Comparison of ENCODE assay signal across 17 cellular contexts in genomic region chr2:113197347-113198047, GRCh38. TPM values are rescaled to one million over a fixed set of nuclear protein-coding genes. Genes with fewer than 3 reads are reported as not detected.
DNase-seq lines count a peak whose midpoint lies in the region; ATAC-seq and TF ChIP-seq lines count a peak whose summit lies in the region.
"Had no signal": no experiment of that assay in that cellular context is flagged by ENCODE, and none has a peak within 500 bp of the region (broad histone marks: within the 10 kb centered on the region; RNA-seq: fewer than 3 reads in every experiment).

No MANE protein-coding gene starts in this region.

- intact Hi-C loops in CD14-positive monocyte (cut with micrococcal nuclease) (loop anchor here (2.0 to 5.0 kb wide), 2 partner anchors 59 to 115 kb away; no protein-coding TSS in a partner anchor), OCI-LY7 (cut with micrococcal nuclease; ENCODE audit: unreplicated experiment) (no loop called here)

- no peak overlapping the region for H2BK20ac ChIP-seq in H9 (ENCODE audit: low read depth, low read length, poor library complexity, severe bottlenecking)

- POLR2A ChIA-PET in activated naive CD8-positive, alpha-beta T cell treated with anti-CD3 and anti-CD28 coated beads, Interleukin-2, amount 10 ng/mL, durations not matched to agents 7 days and 5 days (lab: Charles Lee) = interaction anchor here (1.1 to 6.9 kb wide), 8 partner anchors 8 to 117 kb away, joined by 3 to 68 read pairs (median 6); partner anchors contain the start of gene PSD4
- POLR2A ChIA-PET in naive thymus-derived CD8-positive, alpha-beta T cell (lab: Charles Lee) = interaction anchor here (1.1 to 7.8 kb wide), 8 partner anchors 14 to 213 kb away, joined by 3 to 80 read pairs (median 11); partner anchors contain the start of gene PSD4
- POLR2A ChIA-PET in OCI-LY7 (lab: Charles Lee) = interaction anchor here (1.4 kb wide), 1 partner anchor 38 kb away, joined by 3 read pairs; no protein-coding TSS in a partner anchor

- H2AK5ac ChIP-seq in H9 (ENCODE audit: insufficient read length, low read length) = no peak overlapping the region

- H3K4me3 Mint-ChIP-seq in CD14-positive monocyte = no peak overlapping the region
- H3K4me3 Mint-ChIP-seq in H9 = peak overlapping the region; percentile 33 to 78; a peak in 3 of 5 replicates
- H3K4me3 Mint-ChIP-seq in activated naive CD8-positive, alpha-beta T cell treated with anti-CD3 and anti-CD28 coated beads, Interleukin-2, amount 10 ng/mL, durations not matched to agents 7 days and 5 days = no peak overlapping the region
- peak overlapping the region in 2 of 10 donors; percentile 3 to 28 for H3K4me3 Mint-ChIP-seq in naive thymus-derived CD8-positive, alpha-beta T cell

- no peaks in the 10 kb centered on the region for H3K9me3 ChIP-seq in H9 (ENCODE audit: control insufficient read depth, low read depth, low read length)
- no peaks in the 10 kb centered on the region for H3K9me3 ChIP-seq in OCI-LY7 (ENCODE audit: low read length)
- H3K9me3 ChIP-seq: left ventricle myocardium inferior, sigmoid colon had no signal

- no peak overlapping the region for H2AFZ ChIP-seq in H9 (ENCODE audit: low read length)
- H2AFZ ChIP-seq in OCI-LY7 (ENCODE audit: low read length) = no peak overlapping the region

- peaks cover 100% of the 10 kb centered on the region for H3K36me3 ChIP-seq in OCI-LY7 (ENCODE audit: insufficient read depth, low read length)
- H3K36me3 ChIP-seq: left ventricle myocardium inferior, sigmoid colon had no signal

- no peak overlapping the region for H2BK12ac ChIP-seq in H9 (ENCODE audit: insufficient read length, low read depth, low read length)

- no TSS peak for BruUV-seq in OCI-LY7 (replicated peaks; lab: Mats Ljungman, UMichigan)

- H3K4me1 ChIP-seq in H9 (ENCODE audit: insufficient read depth, low read length) = no peaks in the 10 kb centered on the region
- H3K4me1 ChIP-seq in OCI-LY7 (ENCODE audit: insufficient read depth, low read length, poor library complexity, severe bottlenecking) = peaks cover 10% of the 10 kb centered on the region

- H3K4me1 Mint-ChIP-seq in CD14-positive monocyte (peaks cover 3% of the 10 kb centered on the region), H9 (no peaks in the 10 kb centered on the region; a peak in 1 of 4 replicates)
- peaks cover 53% of the 10 kb centered on the region for H3K4me1 Mint-ChIP-seq in activated naive CD8-positive, alpha-beta T cell treated with anti-CD3 and anti-CD28 coated beads, Interleukin-2, amount 10 ng/mL, durations not matched to agents 7 days and 5 days
- peaks cover 18 to 38% (median 26%) of the 10 kb centered on the region in 4 donors for H3K4me1 Mint-ChIP-seq in naive thymus-derived CD8-positive, alpha-beta T cell

- H3K9me3 Mint-ChIP-seq in CD14-positive monocyte = no peaks in the 10 kb centered on the region
- H3K9me3 Mint-ChIP-seq in H9 = no peaks in the 10 kb centered on the region
- no peaks in the 10 kb centered on the region for H3K9me3 Mint-ChIP-seq in activated naive CD8-positive, alpha-beta T cell treated with anti-CD3 and anti-CD28 coated beads, Interleukin-2, amount 10 ng/mL, durations not matched to agents 7 days and 5 days
- no peaks in the 10 kb centered on the region for H3K9me3 Mint-ChIP-seq in naive thymus-derived CD8-positive, alpha-beta T cell

- no peaks in the 10 kb centered on the region for H3K9me2 ChIP-seq in OCI-LY7 (ENCODE audit: insufficient read depth, low read length)

- no peak overlapping the region for H2BK15ac ChIP-seq in H9 (ENCODE audit: low read depth, low read length)

- H3K56ac ChIP-seq in H9 (ENCODE audit: insufficient read length, low read depth, low read length) = no peak overlapping the region

- no peak overlapping the region for H3K14ac ChIP-seq in H9 (ENCODE audit: insufficient read depth, low read length)

- no peaks in the 10 kb centered on the region for H3K79me1 ChIP-seq in H9 (ENCODE audit: insufficient read depth, low read depth, low read length, poor library complexity, severe bottlenecking)

- no peak overlapping the region for H3K27ac ChIP-seq in H9 (ENCODE audit: insufficient read length, low read depth, low read length)
- H3K27ac ChIP-seq in OCI-LY7 (ENCODE audit: low read depth, low read length, poor library complexity, severe bottlenecking) = no peak overlapping the region
- H3K27ac ChIP-seq: left ventricle myocardium inferior had no signal

- no peak overlapping the region for H2BK120ac ChIP-seq in H9 (ENCODE audit: low read depth, low read length, poor library complexity, severe bottlenecking)

- ATAC-seq in activated naive CD8-positive, alpha-beta T cell treated with anti-CD3 and anti-CD28 coated beads, Interleukin-2, amount 10 ng/mL, durations not matched to agents 7 days and 5 days (ENCODE audit: low read depth) = no peak
- no peak for ATAC-seq in naive thymus-derived CD8-positive, alpha-beta T cell
- ATAC-seq in activated CD4-positive, CD25-positive, alpha-beta regulatory T cell treated with anti-CD3 and anti-CD28 coated beads, Interleukin-2, amount 50 U/mL, for 24 hours = no peak

- no peak overlapping the region for H3T11ph ChIP-seq in H9 (ENCODE audit: low read length)

- no peak overlapping the region for H2BK5ac ChIP-seq in H9 (ENCODE audit: insufficient read length, low read length)

- no CpG with 5 or more reads among the region's 17 CpGs for WGBS in H9 (ENCODE audit: extremely low coverage, insufficient read length, low lambda C conversion rate)

- no peak for DNase-seq in CD14-positive monocyte (ENCODE audit: low spot score)
- peak; percentile 24 for DNase-seq in H9
- DNase-seq in activated naive CD8-positive, alpha-beta T cell treated with anti-CD3 and anti-CD28 coated beads, Interleukin-2, amount 10 ng/mL, durations not matched to agents 7 days and 5 days = no peak
- no peak for DNase-seq in naive thymus-derived CD8-positive, alpha-beta T cell
- no peak for DNase-seq in OCI-M2 (lab: John Stamatoyannopoulos, UW; ENCODE audit: unreplicated experiment)
- DNase-seq in medulla oblongata (ENCODE audit: extremely low spot score) = no peak
- DNase-seq in OCI-LY7 (ENCODE audit: low spot score) = no peak
- DNase-seq: activated CD4-positive, alpha-beta T cell treated with anti-CD3 and anti-CD28 coated beads for 1 hour; activated T-cell treated with anti-CD3 and anti-CD28 coated beads, Interleukin-2, amount 50 U/mL, for 48 hours; AML-193; effector CD4-positive, alpha-beta T cell; left ventricle myocardium inferior; MV-4-11; NCI-H82; sigmoid colon; stimulated activated CD4-positive, alpha-beta T cell treated with anti-CD3 and anti-CD28 coated beads, Interleukin-4, amount 100 ng/mL, for 24 hours had no signal

- H3K4me2 ChIP-seq in H9 (ENCODE audit: insufficient read depth, insufficient read length, low read length) = no peak overlapping the region
- no peak overlapping the region for H3K4me2 ChIP-seq in OCI-LY7 (ENCODE audit: low read length)

- TF ChIP-seq CTCF in CD14-positive monocyte (IDR thresholded peaks at IDR 0.05) (no peak), H9 (conservative IDR thresholded peaks at IDR 0.05) (no peak), OCI-LY7 (conservative IDR thresholded peaks at IDR 0.05; ENCODE audit: low read length) (no peak)

- no peak overlapping the region for H3K23ac ChIP-seq in H9 (ENCODE audit: insufficient read length, low read depth, low read length)

- no peak overlapping the region for H3K4ac ChIP-seq in H9 (ENCODE audit: low read depth, low read length)

- CTCF ChIA-PET in OCI-LY7 (lab: Charles Lee; ENCODE audit: unreplicated experiment) = no interaction called here

- H4K8ac ChIP-seq in H9 (replicated peaks; ENCODE audit: insufficient read length, low read depth, low read length) = no peak overlapping the region

- H3K79me2 ChIP-seq in H9 (ENCODE audit: insufficient read depth, low read length) (no peaks in the 10 kb centered on the region), OCI-LY7 (ENCODE audit: insufficient read depth, low read depth, low read length) (no peaks in the 10 kb centered on the region)

- H3K36me3 Mint-ChIP-seq in CD14-positive monocyte (peaks cover 83 to 89% of the 10 kb centered on the region in 2 donors), H9 (ENCODE audit: insufficient read depth in 1 of 3, low read depth in 3 of 3) (no peaks in the 10 kb centered on the region)
- H3K36me3 Mint-ChIP-seq in activated naive CD8-positive, alpha-beta T cell treated with anti-CD3 and anti-CD28 coated beads, Interleukin-2, amount 10 ng/mL, durations not matched to agents 7 days and 5 days = peaks cover 46% of the 10 kb centered on the region
- peaks cover 0 to 89% (median 18%) of the 10 kb centered on the region in 3 donors for H3K36me3 Mint-ChIP-seq in naive thymus-derived CD8-positive, alpha-beta T cell

- H4K5ac ChIP-seq in H9 (ENCODE audit: insufficient read length, low read depth, low read length) = no peak overlapping the region

- H3K23me2 ChIP-seq in H9 (ENCODE audit: insufficient read length, low read depth, low read length, poor library complexity, severe bottlenecking) = no peaks in the 10 kb centered on the region

- no peak overlapping the region for H3K9ac ChIP-seq in H9 (ENCODE audit: extremely low read depth, insufficient read length, low read length)

- no peak overlapping the region for H4K91ac ChIP-seq in H9 (ENCODE audit: insufficient read length, low read depth, low read length)

- H3K27me3 Mint-ChIP-seq in CD14-positive monocyte (ENCODE audit: low read depth in 3 of 3) (peaks cover 0 to 3% (median 2%) of the 10 kb centered on the region in 3 donors), H9 (ENCODE audit: low read depth) (peaks cover 43% of the 10 kb centered on the region)
- no peaks in the 10 kb centered on the region for H3K27me3 Mint-ChIP-seq in activated naive CD8-positive, alpha-beta T cell treated with anti-CD3 and anti-CD28 coated beads, Interleukin-2, amount 10 ng/mL, durations not matched to agents 7 days and 5 days
- no peaks in the 10 kb centered on the region for H3K27me3 Mint-ChIP-seq in naive thymus-derived CD8-positive, alpha-beta T cell

- no peaks in the 10 kb centered on the region for H4K20me1 ChIP-seq in H9 (ENCODE audit: control insufficient read depth, insufficient read depth, insufficient read length)
- H4K20me1 ChIP-seq in OCI-LY7 (ENCODE audit: insufficient read depth, low read length) = no peaks in the 10 kb centered on the region

- peak overlapping the region in 4 of 7 donors; percentile 0 to 53 (median 10) for H3K27ac Mint-ChIP-seq in CD14-positive monocyte
- no peak overlapping the region for H3K27ac Mint-ChIP-seq in H9
- H3K27ac Mint-ChIP-seq in activated naive CD8-positive, alpha-beta T cell treated with anti-CD3 and anti-CD28 coated beads, Interleukin-2, amount 10 ng/mL, durations not matched to agents 7 days and 5 days = peak overlapping the region; percentile 77
- H3K27ac Mint-ChIP-seq in naive thymus-derived CD8-positive, alpha-beta T cell = peak overlapping the region; percentile 36 to 96 (median 76)

- no peaks in the 10 kb centered on the region for H3K27me3 ChIP-seq in H9 (ENCODE audit: insufficient read depth, low read length)
- H3K27me3 ChIP-seq: sigmoid colon had no signal

- H3K18ac ChIP-seq in H9 (ENCODE audit: insufficient read length, low read depth, low read length) = no peak overlapping the region

- H3K4me3 ChIP-seq in OCI-LY7 (ENCODE audit: low read depth, low read length, poor library complexity, severe bottlenecking) = no peak overlapping the region

RNA-seq across cellular contexts. Expression of gene PSD4, which starts 23.7 kb away (rescaled TPM):
- 10 to 100 TPM; 11.0 to 18.2 TPM for polyA plus RNA-seq in CD14-positive monocyte
- total RNA-seq in H9 (2021) = 1.0 and 1.5 TPM in 2 replicates
- 100 to 1,000 TPM; 361 to 385 TPM for total RNA-seq in activated naive CD8-positive, alpha-beta T cell treated with anti-CD3 and anti-CD28 coated beads, Interleukin-2, amount 10 ng/mL, durations not matched to agents 7 days and 5 days
- total RNA-seq in naive thymus-derived CD8-positive, alpha-beta T cell = 100 to 1,000 TPM; 118 to 124 TPM
- polyA plus RNA-seq in naive thymus-derived CD8-positive, alpha-beta T cell = 10 to 100 TPM; 22.8 to 44.1 (median 29.9) TPM
- 78.2 and 99.6 TPM in 2 replicates for total RNA-seq in OCI-LY7 (2014; rRNA removed; shearing (Covaris generic))
- 100 and 111 TPM in 2 replicates for total RNA-seq in OCI-LY7 (2022)

Comparison
In these comparisons a context has a peak if more than half of its experiments do, and no peak if none do; other contexts are left out.
1. H3K27ac Mint-ChIP-seq: peak in CD14-positive monocyte (4 of 7), activated naive CD8-positive, alpha-beta T cell treated with anti-CD3 and anti-CD28 coated beads, Interleukin-2, amount 10 ng/mL, durations not matched to agents 7 days and 5 days (single experiment) and naive thymus-derived CD8-positive, alpha-beta T cell (10 of 10); none in H9 (0 of 3).
2. H3K4me3 Mint-ChIP-seq: peak in H9 (2 of 2); none in CD14-positive monocyte (0 of 2) and activated naive CD8-positive, alpha-beta T cell treated with anti-CD3 and anti-CD28 coated beads, Interleukin-2, amount 10 ng/mL, durations not matched to agents 7 days and 5 days (single experiment).
3. RNA of gene PSD4, which starts 23.7 kb away (total RNA-seq): 361 to 385 TPM in activated naive CD8-positive, alpha-beta T cell treated with anti-CD3 and anti-CD28 coated beads, Interleukin-2, amount 10 ng/mL, durations not matched to agents 7 days and 5 days, 118 to 124 TPM in naive thymus-derived CD8-positive, alpha-beta T cell and 78.2 to 111 TPM in OCI-LY7; 1.0 to 1.5 TPM in H9; every median in the first group is over 10 times any median in the second.